In the genomic region with DNA sequence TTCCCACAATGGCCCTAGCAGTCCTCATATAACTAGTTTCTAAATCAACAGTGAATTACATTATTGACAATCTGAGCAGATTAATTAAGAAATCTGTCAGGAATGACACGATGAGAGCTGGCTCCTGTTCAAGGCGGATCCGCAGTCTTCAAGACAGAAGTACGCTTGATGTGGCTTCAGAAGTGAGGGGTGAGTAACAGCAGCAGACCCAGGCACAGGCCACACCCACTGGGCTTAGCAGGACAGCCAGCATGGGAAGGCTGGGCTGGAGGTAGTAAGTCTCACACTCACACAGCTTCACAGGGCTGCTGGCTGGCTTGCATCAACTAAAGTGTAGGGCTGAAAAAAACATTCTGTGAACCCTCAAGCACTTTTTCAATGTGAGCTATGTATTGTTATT, we compare ENCODE assay signal across 14 cellular contexts.
DNase-seq lines count a peak whose midpoint lies in the region; ATAC-seq, FAIRE-seq and TF ChIP-seq lines count a peak whose summit lies in the region.
"Had no signal": no experiment of that assay in that cellular context is flagged by ENCODE, and none has a peak within 500 bp of the region (broad histone marks: within the 10 kb centered on the region; RNA-seq: fewer than 3 reads in every experiment).

No MANE protein-coding gene starts in this region.

- H3K9me3 Mint-ChIP-seq in Calu3 (ENCODE audit: low read depth, unreplicated experiment), result no peaks in the 10 kb centered on the region
- peaks cover 0 to 3% of the 10 kb centered on the region in 2 donors for H3K9me3 Mint-ChIP-seq in natural killer cell
- H3K9me3 Mint-ChIP-seq in activated CD4-positive, alpha-beta memory T cell treated with anti-CD3 and anti-CD28 coated beads, Interleukin-2, amount 10 ng/mL, durations not matched to agents 7 days and 5 days, result peaks cover 6% of the 10 kb centered on the region
- H3K9me3 Mint-ChIP-seq: CD8-positive, alpha-beta memory T cell had no signal

- CTCF ChIA-PET in Calu3 (lab: Charles Lee), result no interaction called here
- CTCF ChIA-PET in activated CD4-positive, alpha-beta memory T cell treated with anti-CD3 and anti-CD28 coated beads, Interleukin-2, amount 10 ng/mL, durations not matched to agents 7 days and 5 days (lab: Charles Lee), result interaction anchor here (1.1 to 1.8 kb wide), 2 partner anchors 14 to 228 kb away, joined by 3 to 7 read pairs; no protein-coding TSS in a partner anchor

- DNase-seq in Calu3 (peak; percentile 55), MG63 (peak; percentile 69), bronchial epithelial cell (ENCODE audit: low read depth) (peak; percentile 5), natural killer cell (peak; percentile 64), NCI-H2227 (lab: John Stamatoyannopoulos, UW; ENCODE audit: unreplicated experiment) (no peak), C1 segment of cervical spinal cord (lab: John Stamatoyannopoulos, UW) (no peak)
- DNase-seq in stimulated activated CD4-positive, alpha-beta T cell treated with anti-CD3 and anti-CD28 coated beads, Interleukin-15, amount 100 ng/mL, for 24 hours, result no peak
- DNase-seq in activated CD4-positive, alpha-beta memory T cell treated with anti-CD3 and anti-CD28 coated beads, Interleukin-2, amount 10 ng/mL, durations not matched to agents 7 days and 5 days, result no peak
- DNase-seq: cortex of kidney; NCI-H187; stimulated activated CD4-positive, alpha-beta T cell treated with anti-CD3 and anti-CD28 coated beads, Interleukin-4, amount 100 ng/mL, for 1 hour; T-helper 1 cell had no signal

- POLR2A ChIA-PET in activated CD4-positive, alpha-beta memory T cell treated with anti-CD3 and anti-CD28 coated beads, Interleukin-2, amount 10 ng/mL, durations not matched to agents 7 days and 5 days (lab: Charles Lee), result interaction anchor here (1.0 to 1.5 kb wide), 4 partner anchors 9 to 367 kb away, joined by 3 to 4 read pairs (median 4); no protein-coding TSS in a partner anchor

- BruUV-seq in Calu3 (replicated peaks; lab: Mats Ljungman, UMichigan), result no TSS peak

- H3K4me3 Mint-ChIP-seq in Calu3 (ENCODE audit: low read depth, unreplicated experiment) (no peak overlapping the region), natural killer cell (peak overlapping the region; percentile 85)
- H3K4me3 Mint-ChIP-seq in activated CD4-positive, alpha-beta memory T cell treated with anti-CD3 and anti-CD28 coated beads, Interleukin-2, amount 10 ng/mL, durations not matched to agents 7 days and 5 days, result no peak overlapping the region
- H3K4me3 Mint-ChIP-seq: activated naive CD8-positive, alpha-beta T cell had no signal

- H3K27me3 ChIP-seq in MG63, result no peaks in the 10 kb centered on the region
- H3K27me3 ChIP-seq in bronchial epithelial cell (ENCODE audit: control insufficient read depth, insufficient read depth, low read length), result no peaks in the 10 kb centered on the region

- ATAC-seq in natural killer cell, result peak; percentile 73 to 85 (median 78)

- no peaks in the 10 kb centered on the region for H3K36me3 ChIP-seq in MG63
- H3K36me3 ChIP-seq in bronchial epithelial cell (ENCODE audit: control insufficient read depth, insufficient read depth, low read length), result no peaks in the 10 kb centered on the region

- H3K27ac Mint-ChIP-seq in Calu3 (ENCODE audit: unreplicated experiment) (no peak overlapping the region), natural killer cell (peak overlapping the region; percentile 94 to 99)
- no peak overlapping the region for H3K27ac Mint-ChIP-seq in activated CD4-positive, alpha-beta memory T cell treated with anti-CD3 and anti-CD28 coated beads, Interleukin-2, amount 10 ng/mL, durations not matched to agents 7 days and 5 days
- H3K27ac Mint-ChIP-seq: activated naive CD8-positive, alpha-beta T cell had no signal

- FAIRE-seq in bronchial epithelial cell (lab: Jason Lieb, UNC), result no peak

- H3K4me3 ChIP-seq in MG63, result no peak overlapping the region
- no peak overlapping the region for H3K4me3 ChIP-seq in bronchial epithelial cell (ENCODE audit: low read depth, low read length)

- no peaks in the 10 kb centered on the region for H3K36me3 Mint-ChIP-seq in Calu3 (ENCODE audit: insufficient read depth, unreplicated experiment)
- peaks cover 11% of the 10 kb centered on the region for H3K36me3 Mint-ChIP-seq in natural killer cell
- H3K36me3 Mint-ChIP-seq in activated CD4-positive, alpha-beta memory T cell treated with anti-CD3 and anti-CD28 coated beads, Interleukin-2, amount 10 ng/mL, durations not matched to agents 7 days and 5 days (ENCODE audit: low read depth), result peaks cover 36% of the 10 kb centered on the region
- H3K36me3 Mint-ChIP-seq: activated naive CD8-positive, alpha-beta T cell had no signal

- H3K9me3 ChIP-seq in MG63, result no peaks in the 10 kb centered on the region

- H3K27me3 Mint-ChIP-seq in Calu3 (ENCODE audit: unreplicated experiment) (no peaks in the 10 kb centered on the region), natural killer cell (ENCODE audit: low read depth in 2 of 2) (no peaks in the 10 kb centered on the region)
- H3K27me3 Mint-ChIP-seq in activated CD4-positive, alpha-beta memory T cell treated with anti-CD3 and anti-CD28 coated beads, Interleukin-2, amount 10 ng/mL, durations not matched to agents 7 days and 5 days, result peaks cover 6% of the 10 kb centered on the region
- H3K27me3 Mint-ChIP-seq: activated naive CD8-positive, alpha-beta T cell; CD8-positive, alpha-beta memory T cell had no signal

- intact Hi-C loops in Calu3 (cut with micrococcal nuclease; ENCODE audit: unreplicated experiment) (no loop called here), natural killer cell (cut with micrococcal nuclease) (no loop called here)

- TF ChIP-seq CTCF in Calu3 (IDR thresholded peaks at IDR 0.05; ENCODE audit: unreplicated experiment), result no peak
- TF ChIP-seq CTCF in bronchial epithelial cell (IDR thresholded peaks at IDR 0.05; ENCODE audit: insufficient read depth, low read length, severe bottlenecking), result no peak
- no peak for TF ChIP-seq CTCF in natural killer cell (IDR thresholded peaks at IDR 0.05)

- H3K4me1 Mint-ChIP-seq in Calu3 (ENCODE audit: low read depth, unreplicated experiment), result peaks cover 30% of the 10 kb centered on the region
- peaks cover 98 to 100% of the 10 kb centered on the region in 2 donors for H3K4me1 Mint-ChIP-seq in natural killer cell
- peaks cover 67% of the 10 kb centered on the region for H3K4me1 Mint-ChIP-seq in activated CD4-positive, alpha-beta memory T cell treated with anti-CD3 and anti-CD28 coated beads, Interleukin-2, amount 10 ng/mL, durations not matched to agents 7 days and 5 days

Comparison
In these comparisons a context has a peak if more than half of its experiments do, and no peak if none do; other contexts are left out.
1. DNase-seq: peak in Calu3 (single experiment), MG63 (single experiment), bronchial epithelial cell (single experiment) and natural killer cell (single experiment); none in NCI-H2227 (single experiment), stimulated activated CD4-positive, alpha-beta T cell treated with anti-CD3 and anti-CD28 coated beads, Interleukin-15, amount 100 ng/mL, for 24 hours (single experiment), activated CD4-positive, alpha-beta memory T cell treated with anti-CD3 and anti-CD28 coated beads, Interleukin-2, amount 10 ng/mL, durations not matched to agents 7 days and 5 days (single experiment) and C1 segment of cervical spinal cord (0 of 14).
2. H3K27ac Mint-ChIP-seq: peak in natural killer cell (2 of 2); none in Calu3 (single experiment) and activated CD4-positive, alpha-beta memory T cell treated with anti-CD3 and anti-CD28 coated beads, Interleukin-2, amount 10 ng/mL, durations not matched to agents 7 days and 5 days (single experiment).